1 cellular context compared by ENCODE assay signal in the genomic region with DNA sequence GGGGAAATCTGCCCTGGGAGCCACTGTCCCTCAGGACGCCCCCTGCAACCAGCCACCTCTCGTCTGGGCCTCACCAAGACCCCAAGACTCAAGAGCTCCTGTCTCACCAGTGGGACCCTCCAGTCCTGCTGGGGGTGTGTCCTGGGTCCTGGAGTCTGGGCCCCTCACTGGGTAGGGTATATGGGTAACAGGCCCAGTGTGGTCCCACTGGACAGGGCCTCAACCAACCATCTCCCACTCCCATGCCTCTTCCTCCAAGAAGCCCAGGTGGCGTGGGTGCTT.
TF ChIP-seq lines count a peak whose summit lies in the region.

No MANE protein-coding gene starts in this region.

TF ChIP-seq in SK-N-SH treated with all-trans-retinoic acid at 6 μM for 48 hours, 23 proteins besides CTCF, POLR2A, EP300 and RAD21 (continued from another document):
- TF ChIP-seq POU6F1 (CRISPR knock-in tag; IDR thresholded peaks at IDR 0.05; ENCODE audit: borderline replicate concordance, low read depth) (no peak), TOX (CRISPR knock-in tag; IDR thresholded peaks at IDR 0.05; ENCODE audit: borderline replicate concordance) (no peak), OSR1 (CRISPR knock-in tag; IDR thresholded peaks at IDR 0.05) (no peak), ZNF565 (CRISPR knock-in tag; conservative IDR thresholded peaks at IDR 0.05; ENCODE audit: low read depth) (no peak), PPARA (CRISPR knock-in tag; IDR thresholded peaks at IDR 0.05; ENCODE audit: borderline replicate concordance) (no peak), RARB (CRISPR knock-in tag; IDR thresholded peaks at IDR 0.05) (no peak), CREB5 (CRISPR knock-in tag; IDR thresholded peaks at IDR 0.05; ENCODE audit: low read depth) (no peak), ZFP3 (CRISPR knock-in tag; IDR thresholded peaks at IDR 0.05) (no peak), TSHZ2 (CRISPR knock-in tag; IDR thresholded peaks at IDR 0.05) (no peak)
